In genomic region chr15:88769161-88769971, GRCh38 we compare ENCODE assay signal across 16 cellular contexts. TPM values are rescaled to one million over a fixed set of nuclear protein-coding genes. Genes with fewer than 3 reads are reported as not detected.
DNase-seq lines count a peak whose midpoint lies in the region; ATAC-seq, FAIRE-seq and TF ChIP-seq lines count a peak whose summit lies in the region.
"Had no signal": no experiment of that assay in that cellular context is flagged by ENCODE, and none has a peak within 500 bp of the region (broad histone marks: within the 10 kb centered on the region; RNA-seq: fewer than 3 reads in every experiment).

No MANE protein-coding gene starts in this region.

- FAIRE-seq in A549 (lab: Jason Lieb, UNC), result no peak

- H3K9me3 ChIP-seq in A549, result peaks cover 26% of the 10 kb centered on the region; the same call in 2 of the 3 replicates
- no peaks in the 10 kb centered on the region for H3K9me3 ChIP-seq in mesodermal cell (ENCODE audit: control insufficient read depth, low read length)

- H3K4me2 ChIP-seq in A549, result peak overlapping the region; percentile 24; the same call in 2 of the 3 replicates

- TF ChIP-seq RAD21 in A549 (conservative IDR thresholded peaks at IDR 0.05 in 1 of 2, IDR thresholded peaks at IDR 0.05 in 1 of 2), result no peak

- H3K36me3 Mint-ChIP-seq in HFFc6 (ENCODE audit: low read depth) (peaks cover 7% of the 10 kb centered on the region; the same call in 1 of the 2 replicates), endothelial cell (ENCODE audit: low read depth, unreplicated experiment) (no peaks in the 10 kb centered on the region)
- H3K36me3 Mint-ChIP-seq: CD4-positive, CD25-positive, alpha-beta regulatory T cell had no signal

- peak; percentile 41 to 61; a peak in 4 of 6 replicates for ATAC-seq in A549
- no peak for ATAC-seq in HG02852 (IDR thresholded peaks at IDR 0.05; ENCODE audit: unreplicated experiment)

- DNase-seq in A549 (ENCODE audit: low read depth in 1 of 2, low spot score in 1 of 2) (no peak), HFFc6 (no peak), endothelial cell (ENCODE audit: low spot score) (peak; percentile 17), inferior parietal cortex (ENCODE audit: extremely low spot score) (no peak), NCI-H526 treated with DMSO at 0.1 percent for 48 hours (lab: John Stamatoyannopoulos, UW) (no peak), ACHN (no peak)
- DNase-seq: activated CD4-positive, alpha-beta T cell treated with anti-CD3 and anti-CD28 coated beads, Interleukin-2, amount 10 ng/mL, durations not matched to agents 24 days and 14 days; CD4-positive, CD25-positive, alpha-beta regulatory T cell; NCI-H146; Peyer's patch; stimulated activated naive CD4-positive, alpha-beta T cell treated with Interleukin-2 at 50 U/mL for 16 hours had no signal

- H3K27ac Mint-ChIP-seq in HFFc6 (no peak overlapping the region), endothelial cell (ENCODE audit: unreplicated experiment) (no peak overlapping the region)
- H3K27ac Mint-ChIP-seq: activated CD4-positive, alpha-beta T cell treated with anti-CD3 and anti-CD28 coated beads, Interleukin-2, amount 10 ng/mL, durations not matched to agents 24 days and 14 days; activated naive CD8-positive, alpha-beta T cell; CD4-positive, CD25-positive, alpha-beta regulatory T cell had no signal

- H3K4me3 ChIP-seq in A549 (no peak overlapping the region), mesodermal cell (ENCODE audit: extremely low read depth, insufficient read depth, low read length, poor library complexity, severe bottlenecking) (peak overlapping the region; percentile 16)
- H3K4me3 ChIP-seq: Peyer's patch had no signal

- TF ChIP-seq POLR2A in A549 (IDR thresholded peaks at IDR 0.05; ENCODE audit: low read length), result no peak

- no peaks in the 10 kb centered on the region for H3K36me3 ChIP-seq in mesodermal cell (ENCODE audit: control insufficient read depth, insufficient read depth, low read length)
- H3K36me3 ChIP-seq: Peyer's patch had no signal

- TF ChIP-seq EP300 in A549 (IDR thresholded peaks at IDR 0.05), result no peak

- TF ChIP-seq CTCF in A549 (IDR thresholded peaks at IDR 0.05), result no peak
- no peak for TF ChIP-seq CTCF in HFFc6 (IDR thresholded peaks at IDR 0.05)
- no peak for TF ChIP-seq CTCF in endothelial cell (IDR thresholded peaks at IDR 0.05; ENCODE audit: unreplicated experiment)

- H3K27me3 Mint-ChIP-seq in HFFc6 (ENCODE audit: insufficient read depth), result peaks cover 27% of the 10 kb centered on the region
- peaks cover 2% of the 10 kb centered on the region for H3K27me3 Mint-ChIP-seq in endothelial cell (ENCODE audit: unreplicated experiment)

- no peak overlapping the region for H3K27ac ChIP-seq in A549
- no peak overlapping the region for H3K27ac ChIP-seq in mesodermal cell (ENCODE audit: low read depth, low read length, severe bottlenecking)
- H3K27ac ChIP-seq: epithelial cell of prostate, Peyer's patch had no signal

- in situ Hi-C loops in ACHN (cut with HindIII; ENCODE audit: low pct_ligation_motif_present, low pct_unique_long_range_greater_than_20kb, low sequenced_read_pairs), result no loop called here

- peak overlapping the region; percentile 71 for H3K4me3 Mint-ChIP-seq in HFFc6
- peak overlapping the region; percentile 87 for H3K4me3 Mint-ChIP-seq in endothelial cell (ENCODE audit: unreplicated experiment)
- H3K4me3 Mint-ChIP-seq: activated CD4-positive, alpha-beta T cell treated with anti-CD3 and anti-CD28 coated beads, Interleukin-2, amount 10 ng/mL, durations not matched to agents 24 days and 14 days; activated naive CD8-positive, alpha-beta T cell; CD4-positive, CD25-positive, alpha-beta regulatory T cell had no signal

- peaks cover 7% of the 10 kb centered on the region for H3K9me3 Mint-ChIP-seq in HFFc6
- H3K9me3 Mint-ChIP-seq in endothelial cell (ENCODE audit: unreplicated experiment), result no peaks in the 10 kb centered on the region

- POLR2A ChIA-PET in A549 (lab: Yijun Ruan, JAX), result no interaction called here

- 0 out of 2 replicates have a peak, but pooled peaks cover 5% of the 10 kb centered on the region for H3K4me1 Mint-ChIP-seq in HFFc6 (ENCODE audit: low read depth)
- H3K4me1 Mint-ChIP-seq in endothelial cell (ENCODE audit: unreplicated experiment), result peaks cover 2% of the 10 kb centered on the region
- H3K4me1 Mint-ChIP-seq: activated CD4-positive, alpha-beta T cell treated with anti-CD3 and anti-CD28 coated beads, Interleukin-2, amount 10 ng/mL, durations not matched to agents 24 days and 14 days; CD4-positive, CD25-positive, alpha-beta regulatory T cell had no signal

- WGBS in A549 (ENCODE audit: missing lambda C conversion rate), result 31% methylated on average over 37 of the region's 38 CpGs
- 45 to 50% methylated on average over 21 to 33 of the region's 38 CpGs for WGBS in mesodermal cell (ENCODE audit: insufficient coverage in 2 of 2), 2 experiments

- H3K4me1 ChIP-seq in A549, result no peaks in the 10 kb centered on the region
- H3K4me1 ChIP-seq in mesodermal cell (ENCODE audit: control insufficient read depth, insufficient read depth, low read length, poor library complexity, severe bottlenecking), result no peaks in the 10 kb centered on the region
- H3K4me1 ChIP-seq: Peyer's patch had no signal

- CTCF ChIA-PET in A549 (lab: Yijun Ruan, JAX), result interaction anchor here (0.6 to 1.4 kb wide), 3 partner anchors 31 to 369 kb away, joined by 3 to 4 read pairs (median 4); no protein-coding TSS in a partner anchor

TF ChIP-seq in A549, 52 proteins besides CTCF, POLR2A, EP300 and RAD21 (continues in another document):
- TF ChIP-seq HES2 (IDR thresholded peaks at IDR 0.05) (no peak), HOXB13 (CRISPR knock-in tag; IDR thresholded peaks at IDR 0.05; ENCODE audit: low read depth) (no peak), ZSCAN20 (CRISPR knock-in tag; IDR thresholded peaks at IDR 0.05) (no peak), NR3C1 (IDR thresholded peaks at IDR 0.05) (no peak), ZC3H11A (IDR thresholded peaks at IDR 0.05) (no peak), HMGXB4 (CRISPR knock-in tag; IDR thresholded peaks at IDR 0.05; ENCODE audit: borderline replicate concordance) (no peak), CBX2 (IDR thresholded peaks at IDR 0.05; ENCODE audit: borderline replicate concordance, low read depth) (no peak), ELK1 (IDR thresholded peaks at IDR 0.05; ENCODE audit: low read depth, low read length) (no peak), TFCP2L1 (CRISPR knock-in tag; IDR thresholded peaks at IDR 0.05) (no peak), E2F6 (IDR thresholded peaks at IDR 0.05; ENCODE audit: borderline replicate concordance, low read depth) (no peak), RARB (CRISPR knock-in tag; IDR thresholded peaks at IDR 0.05) (no peak), MYC (IDR thresholded peaks at IDR 0.05; ENCODE audit: borderline replicate concordance, low read length) (no peak), GATA3 (IDR thresholded peaks at IDR 0.05; ENCODE audit: borderline replicate concordance) (no peak), USF2 (IDR thresholded peaks at IDR 0.05) (no peak)

RNA-seq across cellular contexts. Expression of gene ACAN, which starts 33.9 kb away (rescaled TPM):
- polyA plus RNA-seq in A549 (2011; rRNA removed), result not detected in 2 replicates
- polyA plus RNA-seq in A549 (2012; cell fraction: cytosol; rRNA removed), result 0.01 TPM in 1 of 2 replicates, not detected in the other
- polyA plus RNA-seq in A549 (2012; cell fraction: nucleus; rRNA removed), result 0.01 TPM in 1 of 2 replicates, not detected in the other
- 0.01 to 0.05 TPM in 2 of 3 replicates, not detected in the other for polyA plus RNA-seq in A549 (2017; fragmentation: RNase III; extraction: RNeasy Plus Mini Kit Qiagen cat#74134 plus additional on column Dnase treatment)
- polyA minus RNA-seq in A549 (2011; rRNA and poly(A)+ RNA removed), result not detected in 2 replicates
- under 1 TPM in 3 of 6 experiments, not detected in 3; 0.02 to 0.14 (median 0.10) TPM for total RNA-seq in HFFc6 (2021; fragmentation: NEBNext Ultra II Directional; extraction: Animal tissue kit (Norgen Biotek cat#: 25700))
- 0.03 TPM for total RNA-seq in endothelial cell (ENCODE audit: unreplicated experiment)
- polyA plus RNA-seq in mesodermal cell (2013, experiment 1 of 2), result 8.4 TPM
- 6.1 TPM for polyA plus RNA-seq in mesodermal cell (2013, experiment 2 of 2)
- total RNA-seq: activated CD4-positive, alpha-beta T cell treated with anti-CD3 and anti-CD28 coated beads, Interleukin-2, amount 10 ng/mL, durations not matched to agents 24 days and 14 days; CD4-positive, CD25-positive, alpha-beta regulatory T cell; lung microvascular endothelial cell had no signal
